In the genomic region with DNA sequence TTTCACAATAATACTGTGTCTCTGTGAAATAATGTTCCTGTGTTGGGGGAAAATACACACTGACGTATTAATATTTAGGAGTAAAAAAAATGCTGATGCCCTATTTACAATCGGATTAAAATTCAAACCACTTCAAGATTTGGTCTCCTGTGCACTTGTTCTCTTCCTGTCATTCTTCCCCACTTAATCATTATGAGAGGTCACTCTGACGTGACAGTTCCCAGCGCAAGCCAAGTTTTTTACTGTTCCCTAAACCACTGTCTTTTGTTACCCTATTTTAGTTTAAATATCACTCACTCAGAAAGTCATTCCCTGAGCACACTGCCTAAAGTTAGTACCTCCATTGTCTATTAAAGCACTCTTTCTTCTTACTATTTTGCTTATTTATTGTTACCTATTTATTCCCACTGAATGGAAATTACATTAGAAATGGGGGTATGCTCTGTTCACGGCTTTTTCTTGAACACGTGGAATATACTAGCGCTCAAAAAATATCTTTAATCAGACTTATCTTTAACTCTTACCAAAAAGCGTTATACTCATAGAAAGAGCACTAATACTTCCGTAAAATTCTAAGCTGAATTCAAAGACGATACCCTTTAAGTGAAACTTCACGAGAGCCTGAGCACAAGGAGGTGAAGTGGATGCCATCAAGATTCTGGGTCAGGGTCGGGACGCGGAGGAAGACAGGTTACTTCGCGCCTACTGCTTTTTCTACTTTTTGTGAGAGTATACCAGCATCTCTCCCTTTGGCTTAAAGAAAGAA, we compare ENCODE assay signal across 8 cellular contexts. TPM values are rescaled to one million over a fixed set of nuclear protein-coding genes. Genes with fewer than 3 reads are reported as not detected.
DNase-seq lines count a peak whose midpoint lies in the region; ATAC-seq and TF ChIP-seq lines count a peak whose summit lies in the region.

No MANE protein-coding gene starts in this region.

- H3K4me1 ChIP-seq in rectal smooth muscle tissue (ENCODE audit: control insufficient read depth, insufficient read depth, low read length): peaks cover 14% of the 10 kb centered on the region

- peak overlapping the region; percentile 38 for H3K9ac ChIP-seq in rectal smooth muscle tissue (ENCODE audit: low read length)

- ATAC-seq in HG02623 (IDR thresholded peaks at IDR 0.05; ENCODE audit: unreplicated experiment) (peak; percentile 29), Right ventricle myocardium superior (ENCODE audit: poor library complexity) (peak; percentile 39)

- H3K27me3 ChIP-seq in rectal smooth muscle tissue (ENCODE audit: control insufficient read depth, insufficient read depth, low read length): no peaks in the 10 kb centered on the region

- H3K27ac ChIP-seq in rectal smooth muscle tissue (ENCODE audit: low read depth, low read length): peak overlapping the region; percentile 76

- no peaks in the 10 kb centered on the region for H3K36me3 ChIP-seq in rectal smooth muscle tissue (ENCODE audit: control insufficient read depth, insufficient read depth, low read length)

- H3K4me3 ChIP-seq in WI38 (ENCODE audit: low read depth, low read length) (peak overlapping the region; percentile 82), rectal smooth muscle tissue (ENCODE audit: low read length) (peak overlapping the region; percentile 71)

- intact Hi-C loops in Right ventricle myocardium superior (cut with DNase I): no loop called here

- no peak for TF ChIP-seq CTCF in WI38 (IDR thresholded peaks at IDR 0.05; ENCODE audit: low read depth, low read length)

- DNase-seq in activated CD8-positive, alpha-beta memory T cell treated with anti-CD3 and anti-CD28 coated beads, Interleukin-2, amount 50 U/mL, for 1 hour (ENCODE audit: extremely low read depth): peak; percentile 17
- no peak for DNase-seq in activated CD8-positive, alpha-beta memory T cell treated with anti-CD3 and anti-CD28 coated beads, Interleukin-2, amount 50 U/mL, for 4 hours
- DNase-seq in NCI-H1092 (lab: John Stamatoyannopoulos, UW) (peak; percentile 71), Right ventricle myocardium superior (peak; percentile 45), cortex of kidney (lab: John Stamatoyannopoulos, UW) (no peak)

RNA-seq across cellular contexts. Expression of a gene that starts 0.7 kb away (rescaled TPM):
- 162 TPM for total RNA-seq in Right ventricle myocardium superior

RNA-seq across cellular contexts. Expression of a gene that starts 44.0 kb away (rescaled TPM):
- total RNA-seq in Right ventricle myocardium superior: 68.5 TPM

RNA-seq across cellular contexts. Expression of a gene that starts 54.4 kb away (rescaled TPM):
- 15.4 TPM for total RNA-seq in Right ventricle myocardium superior

Comparison
In these comparisons a context has a peak if more than half of its experiments do, and no peak if none do; other contexts are left out.
1. DNase-seq: peak in activated CD8-positive, alpha-beta memory T cell treated with anti-CD3 and anti-CD28 coated beads, Interleukin-2, amount 50 U/mL, for 1 hour (single experiment), NCI-H1092 (single experiment) and Right ventricle myocardium superior (single experiment); none in activated CD8-positive, alpha-beta memory T cell treated with anti-CD3 and anti-CD28 coated beads, Interleukin-2, amount 50 U/mL, for 4 hours (single experiment) and cortex of kidney (single experiment).